In genomic region chr6:75543311-75543710, GRCh38 we compare ENCODE assay signal across 3 cellular contexts.
"Had no signal": no experiment of that assay in that cellular context is flagged by ENCODE, and none has a peak within 500 bp of the region (broad histone marks: within the 10 kb centered on the region; RNA-seq: fewer than 3 reads in every experiment).

No MANE protein-coding gene starts in this region.

- H3K4me3 ChIP-seq: GM12878 had no signal

- DNase-seq: GDM1, GF-D8 had no signal
